8 cellular contexts compared by ENCODE assay signal in the genomic region with DNA sequence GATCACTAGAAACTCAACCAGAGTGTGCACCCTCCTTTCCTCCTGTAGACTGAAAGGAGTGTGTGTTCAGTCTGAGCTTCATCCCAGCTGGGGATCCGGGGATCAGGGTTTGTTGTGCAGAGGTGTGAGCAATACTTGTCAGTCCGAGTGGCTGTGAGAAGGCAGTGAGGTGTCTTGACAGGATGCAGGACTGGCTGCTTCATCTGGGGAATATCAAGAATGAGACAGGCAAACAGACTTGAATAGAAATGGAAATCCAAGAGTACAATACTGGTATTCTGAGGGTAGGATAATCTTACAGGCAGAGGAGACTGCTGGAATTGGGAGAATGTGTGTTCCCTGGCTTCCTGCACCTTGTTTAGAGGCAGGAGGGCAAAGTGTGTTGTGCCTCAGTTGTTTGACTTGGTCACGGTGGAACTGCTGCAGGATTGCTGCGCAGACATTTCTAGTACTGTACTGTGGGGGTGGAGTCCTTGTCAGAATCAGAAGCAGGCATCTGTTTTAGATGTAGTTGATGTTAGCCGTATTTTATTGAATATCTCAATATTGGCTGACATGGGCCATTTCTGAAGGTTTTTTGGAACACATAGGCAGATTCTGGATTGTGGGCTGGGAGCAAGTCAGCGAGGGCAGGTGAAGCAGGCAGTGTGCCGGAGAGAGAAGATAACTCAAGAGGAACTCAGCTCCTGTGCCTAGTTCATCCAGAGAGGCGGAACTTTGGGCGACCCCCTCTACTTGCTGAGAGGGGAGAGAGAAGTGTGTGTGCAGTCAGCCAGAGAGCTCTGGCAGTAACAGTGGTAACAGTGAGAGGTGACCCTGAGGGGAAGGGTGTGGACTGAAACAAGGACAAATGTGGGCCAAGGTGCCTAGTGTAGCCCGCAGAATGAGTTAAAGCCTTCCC. TPM values are rescaled to one million over a fixed set of nuclear protein-coding genes. Genes with fewer than 3 reads are reported as not detected.
DNase-seq lines count a peak whose midpoint lies in the region; ATAC-seq and TF ChIP-seq lines count a peak whose summit lies in the region.

No MANE protein-coding gene starts in this region.

- peak overlapping the region; percentile 57 for H3K27ac ChIP-seq in AG04450 (ENCODE audit: low read depth, low read length)
- peak overlapping the region; percentile 55 to 71 for H3K27ac ChIP-seq in ascending aorta
- peak overlapping the region; percentile 81 for H3K27ac ChIP-seq in layer of hippocampus (ENCODE audit: low read depth, low read length)
- peak overlapping the region; percentile 6 to 56 (median 55) for H3K27ac ChIP-seq in thyroid gland

- TF ChIP-seq POLR2A in thyroid gland (IDR thresholded peaks at IDR 0.05) = no peak

- intact Hi-C loops in ascending aorta (cut with DNase I) (no loop called here), thyroid gland (cut with DNase I) (loop anchor here (10.0 kb wide), 1 partner anchor 114 kb away; no protein-coding TSS in a partner anchor)

- peak overlapping the region; percentile 52 for H3K4me3 ChIP-seq in AG04450 (ENCODE audit: low read depth, low read length)
- peak overlapping the region; percentile 77 to 79 for H3K4me3 ChIP-seq in ascending aorta
- H3K4me3 ChIP-seq in thyroid gland (replicated peaks in 1 of 3) = peak overlapping the region in 1 of 3 donors; percentile 57

- POLR2A ChIA-PET in AG04450 (lab: Yijun Ruan, JAX) = interaction anchor here (0.7 to 1.8 kb wide), 14 partner anchors 8 to 183 kb away, joined by 3 to 12 read pairs (median 4); partner anchors contain the start of genes ANKRD13D, CLCF1, KDM2A and PPP1CA

- H3K27me3 ChIP-seq in AG04450 (ENCODE audit: control insufficient read depth, insufficient read depth, low read length) (no peaks in the 10 kb centered on the region), ascending aorta (no peaks in the 10 kb centered on the region), layer of hippocampus (ENCODE audit: control insufficient read depth, insufficient read depth, low read length) (no peaks in the 10 kb centered on the region), thyroid gland (no peaks in the 10 kb centered on the region)

- TF ChIP-seq CTCF in AG04450 (IDR thresholded peaks at IDR 0.05; ENCODE audit: low read depth, low read length) (no peak), ascending aorta (IDR thresholded peaks at IDR 0.05) (no peak), thyroid gland (IDR thresholded peaks at IDR 0.05) (no peak)

- DNase-seq in AG04450 (ENCODE audit: low read depth, low spot score) = no peak
- no peak for DNase-seq in ascending aorta (ENCODE audit: low spot score in 2 of 2)
- peak in 1 of 2 donors; percentile 14 for DNase-seq in thyroid gland
- no peak for DNase-seq in NCI-H2196 treated with DMSO at 0.1 percent for 48 hours (lab: John Stamatoyannopoulos, UW; ENCODE audit: unreplicated experiment)
- no peak for DNase-seq in GDM1 (lab: John Stamatoyannopoulos, UW)

- CTCF ChIA-PET in AG04450 (lab: Charles Lee) = interaction anchor here (0.8 to 1.4 kb wide), 6 partner anchors 24 to 185 kb away, joined by 3 to 6 read pairs (median 3); no protein-coding TSS in a partner anchor

- ATAC-seq in HG03571 (IDR thresholded peaks at IDR 0.05; ENCODE audit: unreplicated experiment) (peak; percentile 3), GM21786 (IDR thresholded peaks at IDR 0.05; ENCODE audit: unreplicated experiment) (no peak)

- H3K9me3 ChIP-seq in AG04450 (ENCODE audit: control insufficient read depth, insufficient read depth, low read length) (no peaks in the 10 kb centered on the region), ascending aorta (no peaks in the 10 kb centered on the region), thyroid gland (no peaks in the 10 kb centered on the region)

- H3K4me1 ChIP-seq in ascending aorta (peaks cover 7 to 29% of the 10 kb centered on the region in 2 donors), thyroid gland (peaks cover 37 to 46% of the 10 kb centered on the region in 2 donors)

- peaks cover 0 to 13% of the 10 kb centered on the region in 2 donors for H3K36me3 ChIP-seq in ascending aorta
- peaks cover 0 to 6% of the 10 kb centered on the region in 2 donors for H3K36me3 ChIP-seq in thyroid gland

- 5 to 6% methylated on average over 10 of the region's 10 CpGs for WGBS in thyroid gland, 2 donors

RNA-seq across cellular contexts. Expression of gene GRK2, which starts 27.1 kb away (rescaled TPM):
- 17.3 and 20.2 TPM in 2 replicates for polyA plus RNA-seq in AG04450 (2011; rRNA removed)
- 61.0 and 67.4 TPM in 2 replicates for polyA minus RNA-seq in AG04450 (2011; rRNA and poly(A)+ RNA removed)
- total RNA-seq in ascending aorta (65.3 TPM), thyroid gland (10 to 100 TPM; 32.8 to 55.8 (median 40.6) TPM)

RNA-seq across cellular contexts. Expression of gene ANKRD13D, which starts 50.0 kb away (rescaled TPM):
- polyA plus RNA-seq in AG04450 (2011; rRNA removed) = 14.4 and 18.4 TPM in 2 replicates
- 25.6 and 33.8 TPM in 2 replicates for polyA minus RNA-seq in AG04450 (2011; rRNA and poly(A)+ RNA removed)
- total RNA-seq in ascending aorta = 54.7 TPM
- 10 to 100 TPM; 27.9 to 36.8 (median 31.5) TPM for total RNA-seq in thyroid gland
